In the genomic region with DNA sequence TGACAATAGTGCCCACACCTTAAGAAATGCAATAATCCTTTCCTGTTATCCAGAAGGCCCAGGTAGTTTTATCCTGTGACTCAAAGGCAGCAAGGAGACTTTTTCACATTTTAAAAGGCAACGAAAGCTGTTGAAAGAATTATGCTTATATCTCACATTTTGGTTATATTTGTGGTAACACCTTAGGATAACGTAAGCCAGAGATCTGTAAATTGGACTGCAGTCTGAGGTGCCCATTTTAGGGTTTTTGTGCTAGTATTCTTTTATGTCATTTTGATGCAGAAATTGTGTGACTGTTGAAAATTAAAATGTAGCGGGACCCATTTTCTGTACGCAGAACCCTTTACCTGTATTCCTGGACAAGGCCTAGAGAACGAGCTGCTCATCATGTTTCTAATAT, we compare ENCODE assay signal across 11 cellular contexts.
"Had no signal": no experiment of that assay in that cellular context is flagged by ENCODE, and none has a peak within 500 bp of the region (broad histone marks: within the 10 kb centered on the region; RNA-seq: fewer than 3 reads in every experiment).

No MANE protein-coding gene starts in this region.

- FAIRE-seq: H1, H54 had no signal

- H3K4me2 ChIP-seq: GM23338 had no signal

- H3K27ac ChIP-seq: GM23248 had no signal

- H3K4me3 ChIP-seq: GM23248, GM23338, HAP-1 had no signal

- H3K9me3 ChIP-seq: HAP-1 had no signal

- DNase-seq: GOT3, H7, H9, HCEC 1CT, HFFc6 had no signal

- ATAC-seq: GM23338, HCT116 had no signal

- H3K9ac ChIP-seq: GM23248 had no signal

- H2AFZ ChIP-seq: GM23248, GM23338 had no signal
